ENCODE assay signal across 8 cellular contexts in the genomic region with DNA sequence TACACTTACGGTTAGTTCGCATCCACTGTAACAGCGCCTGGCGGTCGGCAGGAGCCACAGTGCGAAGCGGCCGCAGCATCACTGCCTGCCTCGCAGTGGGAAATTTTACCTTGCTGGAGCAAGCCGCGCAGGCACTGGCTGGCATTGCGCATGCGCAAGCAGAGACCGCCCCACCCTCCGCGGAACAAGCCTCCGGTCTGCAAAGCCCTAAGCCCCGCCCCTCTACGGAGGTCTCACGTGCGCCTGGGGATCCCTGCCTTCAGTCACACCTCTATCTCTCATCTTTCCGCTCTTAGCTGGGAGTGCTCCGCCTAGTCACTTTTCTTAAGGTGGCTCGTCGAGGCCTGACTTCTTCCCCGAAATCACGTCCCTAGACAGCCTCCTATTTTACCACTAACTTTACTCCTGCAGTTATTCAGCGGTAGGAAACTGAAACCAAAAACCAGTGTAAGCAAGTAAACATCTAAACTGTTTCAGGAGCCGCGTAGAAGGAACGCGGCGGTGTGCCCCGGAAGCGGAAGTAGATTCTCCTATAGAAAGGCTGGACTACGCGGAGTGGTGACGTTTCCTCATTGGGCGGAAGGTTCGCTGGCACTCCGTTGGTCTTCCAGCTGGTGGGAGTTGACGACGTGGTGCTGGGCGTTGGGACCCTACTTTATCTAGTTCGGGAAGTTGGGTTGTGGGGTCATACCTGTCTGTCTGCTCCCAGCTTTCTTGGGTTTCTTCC. TPM values are rescaled to one million over a fixed set of nuclear protein-coding genes. Genes with fewer than 3 reads are reported as not detected.
DNase-seq lines count a peak whose midpoint lies in the region; ATAC-seq and TF ChIP-seq lines count a peak whose summit lies in the region.

A gene (plus strand): TSS at position 572 of the 727 bp plus-strand sequence. CDS start 13,718 bp downstream, outside the sequence.

- H3K9me3 ChIP-seq in CD4-positive, alpha-beta T cell (ENCODE audit: control insufficient read depth, low read length): no peaks in the 10 kb centered on the region
- H3K9me3 ChIP-seq in left lung: no peaks in the 10 kb centered on the region

- no peaks in the 10 kb centered on the region for H3K27me3 Mint-ChIP-seq in CD4-positive, alpha-beta T cell

- peaks cover 14% of the 10 kb centered on the region for H3K4me1 Mint-ChIP-seq in CD4-positive, alpha-beta T cell (ENCODE audit: low read depth)

- H3K4me3 ChIP-seq in left lung: peak within 1 kb of the TSS; percentile 76 to 86

- H3K36me3 ChIP-seq in left lung: no peaks in the 10 kb centered on the region

- no peak for TF ChIP-seq CTCF in CD4-positive, alpha-beta T cell (IDR thresholded peaks at IDR 0.05)
- TF ChIP-seq CTCF in left lung (IDR thresholded peaks at IDR 0.05): no peak

- POLR2A ChIA-PET in CD4-positive, alpha-beta T cell (lab: Charles Lee): interaction anchor here (0.6 to 6.0 kb wide), 40 partner anchors 9 to 1338 kb away, joined by 3 to 172 read pairs (median 4); a partner anchor contains a TSS

- H3K36me3 Mint-ChIP-seq in CD4-positive, alpha-beta T cell (ENCODE audit: low read depth): peaks cover 6% of the 10 kb centered on the region

- H3K27ac Mint-ChIP-seq in CD4-positive, alpha-beta T cell: no peak within 1 kb of the TSS

- peaks cover 18 to 58% of the 10 kb centered on the region in 2 donors for H3K4me1 ChIP-seq in left lung

- CTCF ChIA-PET in CD4-positive, alpha-beta T cell (lab: Charles Lee): interaction anchor here (0.5 to 2.9 kb wide), 9 partner anchors 7 to 429 kb away, joined by 3 to 9 read pairs (median 4); a partner anchor contains a TSS

- H3K4me3 Mint-ChIP-seq in CD4-positive, alpha-beta T cell: no peak within 1 kb of the TSS

- peak; percentile 98 to 100 (median 100) for DNase-seq in CD4-positive, alpha-beta T cell
- DNase-seq in NCI-H748 treated with DMSO at 0.1 percent for 48 hours (lab: John Stamatoyannopoulos, UW) (peak; percentile 94), dermis microvascular lymphatic vessel endothelial cell (ENCODE audit: low read depth in 2 of 2) (peak; percentile 98 to 99), left lung (peak; percentile 99 to 100)
- peak; percentile 98 to 100 for DNase-seq in activated CD4-positive, alpha-beta T cell treated with anti-CD3 and anti-CD28 coated beads, Interleukin-2, amount 50 U/mL, for 24 hours (ENCODE audit: low read depth in 1 of 2, low spot score in 1 of 2)
- DNase-seq in stimulated activated CD4-positive, alpha-beta T cell treated with anti-CD3 and anti-CD28 coated beads, Interleukin-2, amount 100 ng/mL, for 48 hours: peak; percentile 99 to 100

- no peaks in the 10 kb centered on the region for H3K27me3 ChIP-seq in CD4-positive, alpha-beta T cell (ENCODE audit: control insufficient read depth, insufficient read depth, low read length)
- no peaks in the 10 kb centered on the region for H3K27me3 ChIP-seq in left lung

- H3K27ac ChIP-seq in CD4-positive, alpha-beta T cell (ENCODE audit: low read depth, low read length): peak within 1 kb of the TSS; percentile 96
- peak within 1 kb of the TSS; percentile 95 to 99 for H3K27ac ChIP-seq in left lung

- no peaks in the 10 kb centered on the region for H3K9me3 Mint-ChIP-seq in CD4-positive, alpha-beta T cell

- ATAC-seq in CD4-positive, alpha-beta T cell (ENCODE audit: poor library complexity): peak; percentile 93
- ATAC-seq in GM19397 (IDR thresholded peaks at IDR 0.05; ENCODE audit: unreplicated experiment) (peak; percentile 83), HG03565 (IDR thresholded peaks at IDR 0.05; ENCODE audit: unreplicated experiment) (peak; percentile 66), left lung (peak; percentile 94)

- intact Hi-C loops in CD4-positive, alpha-beta T cell (cut with DNase I, micrococcal nuclease): loop anchor here (1.0 to 5.0 kb wide), 12 partner anchors 51 to 845 kb away; a partner anchor contains a TSS
- intact Hi-C loops in left lung (cut with DNase I): no loop called here

RNA-seq across cellular contexts. Expression of the gene that starts here (rescaled TPM):
- total RNA-seq in CD4-positive, alpha-beta T cell: 10 to 100 TPM; 30.3 to 32.7 TPM
- total RNA-seq in dermis microvascular lymphatic vessel endothelial cell (50.4 and 55.5 TPM in 2 replicates), left lung (10 to 100 TPM; 47.0 to 52.3 TPM)

Comparison
In these comparisons a context has a peak if more than half of its experiments do, and no peak if none do; other contexts are left out.
1. Peak in every context shown above with its lines: DNase-seq, ATAC-seq, H3K4me3 ChIP-seq and H3K27ac ChIP-seq.
2. intact Hi-C loops: an anchor here in CD4-positive, alpha-beta T cell (1.0 to 5.0 kb wide); none called in left lung.